8 cellular contexts compared by ENCODE assay signal in genomic region chr2:11744631-11745394, GRCh38. TPM values are rescaled to one million over a fixed set of nuclear protein-coding genes. Genes with fewer than 3 reads are reported as not detected.
A peak's percentile ranks its signal among the peaks of the same experiment; 100 is the strongest.
DNase-seq lines count a peak whose midpoint lies in the region; ATAC-seq, FAIRE-seq and TF ChIP-seq lines count a peak whose summit lies in the region.

No MANE protein-coding gene starts in this region.

- peak overlapping the region; percentile 59 for H3K4me2 ChIP-seq in endothelial cell of umbilical vein (ENCODE audit: insufficient read depth, low read length)

- BruUV-seq in Calu3 (replicated peaks; lab: Mats Ljungman, UMichigan) (no TSS peak), endothelial cell of umbilical vein (replicated peaks; lab: Mats Ljungman, UMichigan) (no TSS peak)

- CTCF ChIA-PET in Calu3 (lab: Charles Lee) (interaction anchor here (0.9 to 1.8 kb wide), 9 partner anchors 8 to 57 kb away, joined by 3 to 9 read pairs (median 3); no protein-coding TSS in a partner anchor), endothelial cell of umbilical vein (lab: Charles Lee) (interaction anchor here (0.7 to 5.0 kb wide), 16 partner anchors 9 to 1262 kb away, joined by 3 to 69 read pairs (median 6); no protein-coding TSS in a partner anchor)

- TF ChIP-seq CTCF in Calu3 (IDR thresholded peaks at IDR 0.05; ENCODE audit: unreplicated experiment) (peak; percentile 32), endothelial cell of umbilical vein (IDR thresholded peaks at IDR 0.05; ENCODE audit: extremely low read depth in 1 of 2, insufficient read depth in 1 of 2, low read depth in 1 of 2, low read length in 2 of 2) (peak; percentile 29 to 30)

- H3K36me3 Mint-ChIP-seq in Calu3 (ENCODE audit: insufficient read depth, unreplicated experiment): peaks cover 37% of the 10 kb centered on the region
- no peaks in the 10 kb centered on the region for H3K36me3 Mint-ChIP-seq in naive thymus-derived CD8-positive, alpha-beta T cell

- H3K4me3 Mint-ChIP-seq in Calu3 (ENCODE audit: low read depth, unreplicated experiment): peak overlapping the region; percentile 60
- peak overlapping the region; percentile 4 to 77 (median 52) for H3K4me3 Mint-ChIP-seq in naive thymus-derived CD8-positive, alpha-beta T cell

- H3K9ac ChIP-seq in HUES64 (ENCODE audit: low read depth, low read length) (no peak overlapping the region), endothelial cell of umbilical vein (replicated peaks; ENCODE audit: extremely low read depth, insufficient read depth, low read length) (peak overlapping the region; percentile 49)

- H3K27me3 Mint-ChIP-seq in Calu3 (ENCODE audit: unreplicated experiment): no peaks in the 10 kb centered on the region
- H3K27me3 Mint-ChIP-seq in naive thymus-derived CD8-positive, alpha-beta T cell: no peaks in the 10 kb centered on the region

- H3K27ac ChIP-seq in HUES64 (ENCODE audit: low read depth, low read length) (no peak overlapping the region), endothelial cell of umbilical vein (ENCODE audit: insufficient read depth, low read depth, low read length) (peak overlapping the region; percentile 82)

- peak overlapping the region; percentile 2; the same call in 1 of the 2 replicates for H3K4me3 ChIP-seq in HUES64 (ENCODE audit: low read length)
- H3K4me3 ChIP-seq in endothelial cell of umbilical vein (replicated peaks in 1 of 3; ENCODE audit: insufficient read depth in 1 of 3, low read depth in 1 of 3, low read length in 3 of 3): peak overlapping the region in 1 of 3 experiments; percentile 20

- POLR2A ChIA-PET in endothelial cell of umbilical vein (lab: Charles Lee): interaction anchor here (1.0 to 2.0 kb wide), 3 partner anchors 9 to 57 kb away, joined by 3 to 7 read pairs (median 3); no protein-coding TSS in a partner anchor
- POLR2A ChIA-PET in naive thymus-derived CD8-positive, alpha-beta T cell (lab: Charles Lee): interaction anchor here (1.0 to 3.0 kb wide), 4 partner anchors 10 to 34 kb away, joined by 3 to 16 read pairs (median 6); no protein-coding TSS in a partner anchor

- FAIRE-seq in endothelial cell of umbilical vein (lab: Jason Lieb, UNC): peak; percentile 47

- no peaks in the 10 kb centered on the region for H3K9me3 ChIP-seq in HUES64 (ENCODE audit: insufficient read depth, low read depth, low read length)
- no peaks in the 10 kb centered on the region for H3K9me3 ChIP-seq in endothelial cell of umbilical vein (replicated peaks; ENCODE audit: control insufficient read depth, insufficient read depth, low read length)

- peak overlapping the region; percentile 89 for H3K27ac Mint-ChIP-seq in Calu3 (ENCODE audit: unreplicated experiment)
- peak overlapping the region in 6 of 10 donors; percentile 21 to 69 (median 46) for H3K27ac Mint-ChIP-seq in naive thymus-derived CD8-positive, alpha-beta T cell

- peak in 1 of 2 donors; percentile 34 for ATAC-seq in naive thymus-derived CD8-positive, alpha-beta T cell
- ATAC-seq in GM19397 (IDR thresholded peaks at IDR 0.05; ENCODE audit: unreplicated experiment): no peak
- no peak for ATAC-seq in HG03457 (IDR thresholded peaks at IDR 0.05; ENCODE audit: unreplicated experiment)

- no peak for TF ChIP-seq POLR2A in endothelial cell of umbilical vein (IDR thresholded peaks at IDR 0.05; ENCODE audit: low read depth, low read length)

- no peaks in the 10 kb centered on the region for H3K9me1 ChIP-seq in endothelial cell of umbilical vein (replicated peaks; ENCODE audit: control insufficient read depth, extremely low read depth, insufficient read depth, low read length)

- H3K36me3 ChIP-seq in HUES64 (ENCODE audit: insufficient read depth, low read length) (no peaks in the 10 kb centered on the region), endothelial cell of umbilical vein (ENCODE audit: control insufficient read depth in 2 of 2, extremely low read depth in 1 of 2, insufficient read depth in 2 of 2, low read length in 2 of 2) (no peaks in the 10 kb centered on the region)

- H2AFZ ChIP-seq in endothelial cell of umbilical vein (ENCODE audit: low read depth, low read length): peak overlapping the region; percentile 71

- dilution Hi-C loops in endothelial cell of umbilical vein (cut with MboI; ENCODE audit: extremely low pct_ligation_motif_present, low sequenced_read_pairs): no loop called here

- no peaks in the 10 kb centered on the region for H3K9me3 Mint-ChIP-seq in Calu3 (ENCODE audit: low read depth, unreplicated experiment)
- H3K9me3 Mint-ChIP-seq in naive thymus-derived CD8-positive, alpha-beta T cell: no peaks in the 10 kb centered on the region

- H3K4me1 ChIP-seq in HUES64 (ENCODE audit: insufficient read depth, low read length): peaks cover 32% of the 10 kb centered on the region
- peaks cover 54% of the 10 kb centered on the region for H3K4me1 ChIP-seq in endothelial cell of umbilical vein (ENCODE audit: control insufficient read depth, extremely low read depth, insufficient read depth, low read length)

- no peaks in the 10 kb centered on the region for H4K20me1 ChIP-seq in endothelial cell of umbilical vein (replicated peaks; ENCODE audit: control insufficient read depth, extremely low read depth, insufficient read depth, low read length)

- intact Hi-C loops in Calu3 (cut with micrococcal nuclease; ENCODE audit: unreplicated experiment): loop anchor here (2.0 kb wide), 1 partner anchor 34 kb away; no protein-coding TSS in a partner anchor
- intact Hi-C loops in endothelial cell of umbilical vein (cut with micrococcal nuclease): loop anchor here (1.0 to 10.0 kb wide), 9 partner anchors 8 to 810 kb away; partner anchors contain the start of gene E2F6

- 61% methylated on average over 13 of the region's 14 CpGs for WGBS in HUES64

- DNase-seq in Calu3 (peak; percentile 39), SK-N-DZ (ENCODE audit: low spot score) (peak; percentile 77), endothelial cell of umbilical vein (ENCODE audit: low read depth, low spot score) (peak; percentile 37), GM19240 (ENCODE audit: insufficient read length, low spot score) (no peak)
- DNase-seq in naive thymus-derived CD8-positive, alpha-beta T cell: peak in 5 of 10 donors; percentile 16 to 53 (median 40)

- H3K27me3 ChIP-seq in HUES64 (ENCODE audit: insufficient read depth, low read length) (peaks cover 13% of the 10 kb centered on the region), endothelial cell of umbilical vein (ENCODE audit: control insufficient read depth in 2 of 2, insufficient read depth in 2 of 2, low read length in 2 of 2) (no peaks in the 10 kb centered on the region)

- H3K4me1 Mint-ChIP-seq in Calu3 (ENCODE audit: low read depth, unreplicated experiment): peaks cover 62% of the 10 kb centered on the region
- peaks cover 33 to 54% (median 51%) of the 10 kb centered on the region in 4 donors for H3K4me1 Mint-ChIP-seq in naive thymus-derived CD8-positive, alpha-beta T cell

- H3K79me2 ChIP-seq in endothelial cell of umbilical vein (ENCODE audit: control insufficient read depth, insufficient read depth, low read length): peaks cover 32% of the 10 kb centered on the region

TF ChIP-seq in endothelial cell of umbilical vein, 7 proteins besides CTCF, POLR2A, EP300 and RAD21:
- TF ChIP-seq EZH2 (IDR thresholded peaks at IDR 0.05; ENCODE audit: borderline replicate concordance, low read depth, low read length, severe bottlenecking): no peak
- TF ChIP-seq MYC (IDR thresholded peaks at IDR 0.05; ENCODE audit: low read depth, low read length): no peak
- TF ChIP-seq MAX (IDR thresholded peaks at IDR 0.05; ENCODE audit: insufficient read depth, insufficient read length): no peak
- TF ChIP-seq JUN (IDR thresholded peaks at IDR 0.05; ENCODE audit: borderline replicate concordance, insufficient read depth, insufficient read length, low read depth): no peak
- no peak for TF ChIP-seq GATA2 (IDR thresholded peaks at IDR 0.05; ENCODE audit: insufficient read depth, insufficient read length, low read depth, low read length)
- no peak for TF ChIP-seq FOS (IDR thresholded peaks at IDR 0.05; ENCODE audit: borderline replicate concordance, insufficient read depth, low read length)
- no peak for TF ChIP-seq POLR2AphosphoS5 (IDR thresholded peaks at IDR 0.05; ENCODE audit: insufficient read depth, low read depth, low read length)

RNA-seq across cellular contexts. Expression of gene LPIN1, which starts 1.6 kb away (rescaled TPM):
- 46.2 and 53.5 TPM in 2 replicates for total RNA-seq in Calu3 (2022)
- polyA plus RNA-seq in HUES64 (2013, experiment 1 of 2): 9.8 TPM
- 12.3 TPM for polyA plus RNA-seq in HUES64 (2013, experiment 2 of 2)
- polyA plus RNA-seq in SK-N-DZ (2014; cell fraction: cytosol; rRNA removed): 22.6 and 31.4 TPM in 2 replicates
- 31.0 and 39.8 TPM in 2 replicates for polyA plus RNA-seq in SK-N-DZ (2014; cell fraction: nucleus; rRNA removed)
- total RNA-seq in endothelial cell of umbilical vein: 66.6 and 80.4 TPM in 2 replicates
- polyA plus RNA-seq in endothelial cell of umbilical vein: 19.5 and 26.6 TPM in 2 replicates
- 26.1 TPM in 2 replicates for polyA plus RNA-seq in endothelial cell of umbilical vein (2011; cell fraction: cytosol; rRNA removed)
- 77.8 and 85.7 TPM in 2 replicates for polyA plus RNA-seq in endothelial cell of umbilical vein (2011; cell fraction: nucleus; rRNA removed)
- polyA plus RNA-seq in endothelial cell of umbilical vein (2012): 25.5 and 31.7 TPM in 2 replicates
- polyA minus RNA-seq in endothelial cell of umbilical vein: 46.4 and 48.3 TPM in 2 replicates
- 12.7 TPM for polyA minus RNA-seq in endothelial cell of umbilical vein (2011; cell fraction: cytosol; rRNA and poly(A)+ RNA removed)
- polyA minus RNA-seq in endothelial cell of umbilical vein (2011; cell fraction: nucleus; rRNA and poly(A)+ RNA removed): 47.4 and 60.8 TPM in 2 replicates
- total RNA-seq in naive thymus-derived CD8-positive, alpha-beta T cell: 10 to 100 TPM; 76.1 to 82.4 TPM
- polyA plus RNA-seq in naive thymus-derived CD8-positive, alpha-beta T cell: 10 to 100 TPM; 15.7 to 27.5 (median 19.9) TPM
